ENCODE assay signal across 22 cellular contexts in genomic region chr19:39007096-39007495, GRCh38.
"Had no signal": no experiment of that assay in that cellular context is flagged by ENCODE, and none has a peak within 500 bp of the region (broad histone marks: within the 10 kb centered on the region; RNA-seq: fewer than 3 reads in every experiment).

No MANE protein-coding gene starts in this region.

- H3K4me1 ChIP-seq: body of pancreas, foreskin keratinocyte, left ventricle myocardium inferior, prostate gland, transverse colon, uterus had no signal

- FAIRE-seq: kidney had no signal

- H3K9me3 ChIP-seq: body of pancreas, left ventricle myocardium inferior, mucosa of descending colon, prostate gland, transverse colon, uterus had no signal

- H3K27ac ChIP-seq: body of pancreas, foreskin keratinocyte, left ventricle myocardium inferior, prostate gland, skin epidermis, transverse colon, uterus had no signal

- H3K27me3 ChIP-seq: body of pancreas, transverse colon, uterus had no signal

- H3K9me3 Mint-ChIP-seq: activated CD4-positive, alpha-beta memory T cell treated with anti-CD3 and anti-CD28 coated beads, Interleukin-2, amount 10 ng/mL, durations not matched to agents 7 days and 5 days; activated T-helper 17 cell treated with anti-CD3 and anti-CD28 coated beads, Interleukin-2, amount 50 U/mL, for 72 hours; neural crest cell; stimulated activated naive CD8-positive, alpha-beta T cell treated with anti-CD3 and anti-CD28 coated beads, Interleukin-15, Interleukin-2, amounts not matched to agents 100 ng/mL and 50 ng/mL, for 24 hours had no signal

- H3K36me3 Mint-ChIP-seq: activated CD8-positive, alpha-beta memory T cell treated with anti-CD3 and anti-CD28 coated beads, Interleukin-2, amount 10 ng/mL, durations not matched to agents 7 days and 5 days; naive B cell had no signal

- ATAC-seq: body of pancreas, foreskin keratinocyte, mucosa of descending colon, right cardiac atrium had no signal

- H3K4me3 Mint-ChIP-seq: activated CD4-positive, alpha-beta memory T cell treated with anti-CD3 and anti-CD28 coated beads, Interleukin-2, amount 10 ng/mL, durations not matched to agents 7 days and 5 days; activated CD8-positive, alpha-beta memory T cell treated with anti-CD3 and anti-CD28 coated beads, Interleukin-2, amount 10 ng/mL, durations not matched to agents 7 days and 5 days; activated T-helper 17 cell treated with anti-CD3 and anti-CD28 coated beads, Interleukin-2, amount 50 U/mL, for 72 hours; naive B cell; neural crest cell; stimulated activated naive CD8-positive, alpha-beta T cell treated with anti-CD3 and anti-CD28 coated beads, Interleukin-15, Interleukin-2, amounts not matched to agents 100 ng/mL and 50 ng/mL, for 24 hours had no signal

- H3K27ac Mint-ChIP-seq: activated CD4-positive, alpha-beta memory T cell treated with anti-CD3 and anti-CD28 coated beads, Interleukin-2, amount 10 ng/mL, durations not matched to agents 7 days and 5 days; activated CD8-positive, alpha-beta memory T cell treated with anti-CD3 and anti-CD28 coated beads, Interleukin-2, amount 10 ng/mL, durations not matched to agents 7 days and 5 days; stimulated activated naive CD8-positive, alpha-beta T cell treated with anti-CD3 and anti-CD28 coated beads, Interleukin-15, Interleukin-2, amounts not matched to agents 100 ng/mL and 50 ng/mL, for 24 hours had no signal

- DNase-seq: activated CD4-positive, alpha-beta memory T cell treated with anti-CD3 and anti-CD28 coated beads, Interleukin-2, amount 10 ng/mL, durations not matched to agents 7 days and 5 days; activated CD4-positive, alpha-beta T cell treated with anti-CD3 and anti-CD28 coated beads for 48 hours; activated CD4-positive, CD25-positive, alpha-beta regulatory T cell; activated naive CD4-positive, alpha-beta T cell; body of pancreas; foreskin keratinocyte; glutamatergic neuron; hypothalamus; kidney; left ventricle myocardium inferior; mucosa of descending colon; naive B cell; right cardiac atrium; T-helper 9 cell; transverse colon; uterus had no signal

- H3K36me3 ChIP-seq: left ventricle myocardium inferior, prostate gland, transverse colon, uterus had no signal

- H3K4me1 Mint-ChIP-seq: naive B cell, neural crest cell had no signal

- H3K4me3 ChIP-seq: body of pancreas, left ventricle myocardium inferior, mucosa of descending colon, prostate gland, skin epidermis, transverse colon, uterus had no signal
